Comparison of ENCODE assay signal across 29 cellular contexts in the genomic region with DNA sequence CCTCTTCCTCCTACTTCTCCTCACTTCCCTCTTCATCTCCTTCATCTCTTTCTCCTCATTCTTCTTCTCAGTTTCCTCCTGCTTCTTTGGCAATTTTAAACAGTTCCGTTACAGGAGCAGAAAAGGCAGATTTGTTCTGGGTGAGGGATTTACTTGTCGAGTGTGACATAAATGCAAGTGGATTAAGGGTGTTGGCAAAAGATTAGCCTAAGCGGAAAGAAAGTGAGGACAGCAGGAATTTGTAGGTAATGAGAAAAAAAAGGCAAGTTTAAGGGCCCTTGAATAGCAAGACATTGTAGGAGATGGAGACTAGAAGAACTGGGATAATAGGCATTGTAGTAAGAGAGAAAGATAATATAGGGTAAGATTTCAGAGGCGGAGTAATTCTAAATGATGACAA.
"Had no signal": no experiment of that assay in that cellular context is flagged by ENCODE, and none has a peak within 500 bp of the region (broad histone marks: within the 10 kb centered on the region; RNA-seq: fewer than 3 reads in every experiment).

No MANE protein-coding gene starts in this region.

- DNase-seq: hypothalamus; immature natural killer cell; kidney; left colon; left lung; lower lobe of right lung; mammary epithelial cell; mesenchymal stem cell; naive thymus-derived CD8-positive, alpha-beta T cell; occipital lobe; psoas muscle; right lobe of liver; stimulated activated CD4-positive, alpha-beta T cell treated with anti-CD3 and anti-CD28 coated beads, Interleukin-1b, Interleukin-23, amount 100 ng/mL, for 48 hours; stimulated activated CD4-positive, alpha-beta T cell treated with anti-CD3 and anti-CD28 coated beads, Interleukin-2, amount 100 ng/mL, for 48 hours; stimulated activated CD4-positive, alpha-beta T cell treated with anti-CD3 and anti-CD28 coated beads, Interleukin-4, amount 100 ng/mL, for 4 hours; stimulated activated CD8-positive, alpha-beta memory T cell treated with anti-CD3 and anti-CD28 coated beads, Interleukin-4, amount 100 ng/mL, for 48 hours; stimulated activated naive CD4-positive, alpha-beta T cell treated with Interleukin-2 at 50 U/mL for 16 hours; stimulated activated naive CD8-positive, alpha-beta T cell treated with anti-CD3 and anti-CD28 coated beads, Interleukin-15, amount 100 ng/mL, for 72 hours; substantia nigra; uterus had no signal

- H3K9me3 ChIP-seq: left lung, lower lobe of right lung, neutrophil, psoas muscle, right atrium auricular region, right lobe of liver, tibial nerve, uterus had no signal

- H3K27me3 ChIP-seq: left lung, neutrophil, right atrium auricular region, right lobe of liver, tibial nerve, uterus had no signal

- H3K27ac ChIP-seq: left lung, lower lobe of right lung, neutrophil, parathyroid adenoma, psoas muscle, right atrium auricular region, right lobe of liver, tibial nerve, uterus had no signal

- H3K27me3 Mint-ChIP-seq: naive thymus-derived CD8-positive, alpha-beta T cell; stimulated activated memory B cell treated with anti-CD40 and anti-IgM and Interleukin-4, amounts not matched to agents 10 μg/mL and 1 μg/mL and 100 μg/mL, for 72 hours; stimulated activated naive CD8-positive, alpha-beta T cell treated with anti-CD3 and anti-CD28 coated beads, Interleukin-15, amount 100 ng/mL, for 72 hours; type B pancreatic cell had no signal

- H3K36me3 ChIP-seq: left lung, lower lobe of right lung, neutrophil, right atrium auricular region, right lobe of liver, tibial nerve, uterus had no signal

- ATAC-seq: left colon; left lung; lower lobe of right lung; naive thymus-derived CD8-positive, alpha-beta T cell; psoas muscle; right lobe of liver; stimulated activated memory B cell treated with anti-CD40 and anti-IgM and Interleukin-4, amounts not matched to agents 10 μg/mL and 1 μg/mL and 100 μg/mL, for 72 hours; stimulated activated naive CD8-positive, alpha-beta T cell treated with anti-CD3 and anti-CD28 coated beads, Interleukin-15, amount 100 ng/mL, for 72 hours had no signal

- H3K27ac Mint-ChIP-seq: immature natural killer cell; naive thymus-derived CD8-positive, alpha-beta T cell; nephron; stimulated activated memory B cell treated with anti-CD40 and anti-IgM and Interleukin-4, amounts not matched to agents 10 μg/mL and 1 μg/mL and 100 μg/mL, for 72 hours; stimulated activated naive CD8-positive, alpha-beta T cell treated with anti-CD3 and anti-CD28 coated beads, Interleukin-15, amount 100 ng/mL, for 72 hours; type B pancreatic cell had no signal

- H3K4me3 ChIP-seq: left lung, lower lobe of right lung, psoas muscle, right atrium auricular region, right lobe of liver, smooth muscle cell, tibial nerve, uterus had no signal

- H3K9me3 Mint-ChIP-seq: naive thymus-derived CD8-positive, alpha-beta T cell; neural crest cell; stimulated activated memory B cell treated with anti-CD40 and anti-IgM and Interleukin-4, amounts not matched to agents 10 μg/mL and 1 μg/mL and 100 μg/mL, for 72 hours; stimulated activated naive CD8-positive, alpha-beta T cell treated with anti-CD3 and anti-CD28 coated beads, Interleukin-15, amount 100 ng/mL, for 72 hours; type B pancreatic cell had no signal

- H3K4me1 ChIP-seq: left lung, lower lobe of right lung, parathyroid adenoma, psoas muscle, right atrium auricular region, right lobe of liver, tibial nerve, uterus had no signal

- H3K4me3 Mint-ChIP-seq: immature natural killer cell; naive thymus-derived CD8-positive, alpha-beta T cell; nephron; neural crest cell; stimulated activated memory B cell treated with anti-CD40 and anti-IgM and Interleukin-4, amounts not matched to agents 10 μg/mL and 1 μg/mL and 100 μg/mL, for 72 hours; stimulated activated naive CD8-positive, alpha-beta T cell treated with anti-CD3 and anti-CD28 coated beads, Interleukin-15, amount 100 ng/mL, for 72 hours; type B pancreatic cell had no signal

- H3K36me3 Mint-ChIP-seq: immature natural killer cell; naive thymus-derived CD8-positive, alpha-beta T cell; stimulated activated memory B cell treated with anti-CD40 and anti-IgM and Interleukin-4, amounts not matched to agents 10 μg/mL and 1 μg/mL and 100 μg/mL, for 72 hours; type B pancreatic cell had no signal

- H3K4me1 Mint-ChIP-seq: immature natural killer cell; naive thymus-derived CD8-positive, alpha-beta T cell; stimulated activated memory B cell treated with anti-CD40 and anti-IgM and Interleukin-4, amounts not matched to agents 10 μg/mL and 1 μg/mL and 100 μg/mL, for 72 hours; stimulated activated naive CD8-positive, alpha-beta T cell treated with anti-CD3 and anti-CD28 coated beads, Interleukin-15, amount 100 ng/mL, for 72 hours had no signal
